21 cellular contexts compared by ENCODE assay signal in the genomic region with DNA sequence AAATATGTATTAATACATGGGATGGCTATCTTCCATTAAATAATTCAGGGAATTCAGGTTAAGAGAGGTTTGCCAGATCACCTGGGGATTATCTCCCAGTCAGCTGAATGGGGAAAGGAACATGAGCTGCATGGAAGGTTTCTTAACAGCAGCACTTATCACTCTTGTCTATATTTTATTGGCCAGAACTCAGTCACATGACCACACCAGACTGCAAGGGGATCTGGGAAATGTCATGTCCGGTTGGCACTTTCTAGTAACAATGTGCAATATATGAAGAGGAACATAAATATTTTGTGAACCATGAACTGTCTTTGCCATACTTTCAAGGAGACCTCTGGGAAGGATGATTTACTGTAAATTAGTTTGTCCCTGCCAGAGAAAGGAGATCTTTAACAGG.
A peak's percentile ranks its signal among the peaks of the same experiment; 100 is the strongest.
DNase-seq lines count a peak whose midpoint lies in the region; ATAC-seq, FAIRE-seq and TF ChIP-seq lines count a peak whose summit lies in the region.
"Had no signal": no experiment of that assay in that cellular context is flagged by ENCODE, and none has a peak within 500 bp of the region (broad histone marks: within the 10 kb centered on the region; RNA-seq: fewer than 3 reads in every experiment).

No MANE protein-coding gene starts in this region.

- no peak for FAIRE-seq in A549 (lab: Jason Lieb, UNC)
- no peak for FAIRE-seq in GM19239 (lab: Jason Lieb, UNC)
- FAIRE-seq: GM12891, H54 had no signal

- no peak overlapping the region for H3K27ac Mint-ChIP-seq in CD8-positive, alpha-beta T cell
- H3K27ac Mint-ChIP-seq: CD4-positive, CD25-positive, alpha-beta regulatory T cell had no signal

- H3K23ac ChIP-seq in IMR-90 (ENCODE audit: low read depth, low read length), result peak overlapping the region; percentile 19; the same call in 1 of the 2 replicates
- no peak overlapping the region for H3K23ac ChIP-seq in mesenchymal stem cell (ENCODE audit: low read length in 2 of 2)

- H3K4me1 ChIP-seq in A549 (peaks cover 71% of the 10 kb centered on the region), IMR-90 (ENCODE audit: control insufficient read depth, insufficient read depth, low read length) (peaks cover 18% of the 10 kb centered on the region), mesenchymal stem cell (ENCODE audit: control insufficient read depth, insufficient read depth, low read depth, low read length) (peaks cover 8% of the 10 kb centered on the region)
- H3K4me1 ChIP-seq in CD8-positive, alpha-beta T cell (ENCODE audit: insufficient read depth, low read length), result no peaks in the 10 kb centered on the region
- H3K4me1 ChIP-seq: BE2C had no signal

- peak overlapping the region; percentile 99 for H2BK5ac ChIP-seq in IMR-90 (ENCODE audit: low read depth, low read length, poor library complexity, severe bottlenecking)
- no peak overlapping the region for H2BK5ac ChIP-seq in mesenchymal stem cell (ENCODE audit: low read depth, low read length, poor library complexity, severe bottlenecking)

- intact Hi-C loops in IMR-90 (cut with micrococcal nuclease), result loop anchor here (5.0 to 10.0 kb wide), 7 partner anchors 51 to 871 kb away; no protein-coding TSS in a partner anchor
- intact Hi-C loops in CD8-positive, alpha-beta T cell (cut with DNase I, micrococcal nuclease), result no loop called here

- H3K14ac ChIP-seq in IMR-90 (replicated peaks; ENCODE audit: low read depth, low read length) (peak overlapping the region; percentile 59), mesenchymal stem cell (ENCODE audit: low read length in 2 of 2) (peak overlapping the region in 1 of 2 experiments; percentile 30)

- H3K9me1 ChIP-seq in IMR-90 (ENCODE audit: insufficient read depth, low read length), result peaks cover 13% of the 10 kb centered on the region

- H4K5ac ChIP-seq in IMR-90 (ENCODE audit: low read depth, low read length), result peak overlapping the region; percentile 89

- 100% methylated on average over 1 of the region's 1 CpG for WGBS in A549 (ENCODE audit: missing lambda C conversion rate)
- no CpG with 5 or more reads among the region's 1 CpG for WGBS in IMR-90 (ENCODE audit: extremely low coverage in 2 of 2, insufficient read length in 1 of 2), 2 experiments
- WGBS in mesenchymal stem cell, result 89% methylated on average over 1 of the region's 1 CpG

- in situ Hi-C loops in IMR-90 (cut with MboI; ENCODE audit: low sequenced_read_pairs), result no loop called here

- H3K27ac ChIP-seq in A549 (peak overlapping the region; percentile 80 to 81), IMR-90 (ENCODE audit: insufficient read depth, low read length) (peak overlapping the region; percentile 77; the same call in 1 of the 2 replicates), mesenchymal stem cell (ENCODE audit: low read length, poor library complexity, severe bottlenecking) (no peak overlapping the region)
- no peak overlapping the region for H3K27ac ChIP-seq in CD8-positive, alpha-beta T cell (ENCODE audit: low read depth, low read length)
- H3K27ac ChIP-seq: SJCRH30 had no signal

- H3K27me3 ChIP-seq in IMR-90 (ENCODE audit: control insufficient read depth, insufficient read depth, low read length), result no peaks in the 10 kb centered on the region
- no peaks in the 10 kb centered on the region for H3K27me3 ChIP-seq in mesenchymal stem cell (ENCODE audit: control insufficient read depth in 1 of 2, insufficient read depth in 1 of 2, low read length in 2 of 2)
- no peaks in the 10 kb centered on the region for H3K27me3 ChIP-seq in CD8-positive, alpha-beta T cell (ENCODE audit: insufficient read depth, low read length)
- H3K27me3 ChIP-seq: BE2C, SJCRH30 had no signal

- peak overlapping the region; percentile 81 for H3K4ac ChIP-seq in IMR-90 (ENCODE audit: low read depth, low read length)
- H3K4ac ChIP-seq in mesenchymal stem cell (ENCODE audit: low read depth in 1 of 2, low read length in 2 of 2), result peak overlapping the region in 1 of 2 experiments; percentile 26

- TF ChIP-seq EP300 in A549 (IDR thresholded peaks at IDR 0.05), result no peak

- H3K36me3 ChIP-seq in IMR-90 (ENCODE audit: control insufficient read depth, insufficient read depth, low read length) (no peaks in the 10 kb centered on the region), mesenchymal stem cell (ENCODE audit: control insufficient read depth in 1 of 2, insufficient read depth in 2 of 2, low read depth in 1 of 2, low read length in 2 of 2) (no peaks in the 10 kb centered on the region)
- no peaks in the 10 kb centered on the region for H3K36me3 ChIP-seq in CD8-positive, alpha-beta T cell (ENCODE audit: insufficient read depth, low read length)
- H3K36me3 ChIP-seq: BE2C, SJCRH30 had no signal

- POLR2A ChIA-PET in A549 (lab: Yijun Ruan, JAX), result no interaction called here
- POLR2A ChIA-PET in IMR-90 (lab: Charles Lee; ENCODE audit: unreplicated experiment), result no interaction called here
- POLR2A ChIA-PET in CD8-positive, alpha-beta T cell (lab: Charles Lee), result no interaction called here

- H2AK5ac ChIP-seq in IMR-90 (ENCODE audit: low read depth, low read length) (peak overlapping the region; percentile 80), mesenchymal stem cell (ENCODE audit: low read length, severe bottlenecking) (peak overlapping the region; percentile 93)

- H2BK120ac ChIP-seq in IMR-90 (ENCODE audit: low read depth, low read length) (peak overlapping the region; percentile 87), mesenchymal stem cell (ENCODE audit: low read depth, low read length) (no peak overlapping the region)

- H4K20me1 ChIP-seq in IMR-90 (ENCODE audit: insufficient read depth, low read length), result no peaks in the 10 kb centered on the region

- no peaks in the 10 kb centered on the region for H3K9me3 Mint-ChIP-seq in CD8-positive, alpha-beta T cell

- peaks cover 2% of the 10 kb centered on the region for H3K27me3 Mint-ChIP-seq in CD8-positive, alpha-beta T cell (ENCODE audit: low read depth)
- H3K27me3 Mint-ChIP-seq: CD4-positive, CD25-positive, alpha-beta regulatory T cell had no signal

- H3K9me3 ChIP-seq in A549, result no peaks in the 10 kb centered on the region
- H3K9me3 ChIP-seq in IMR-90 (ENCODE audit: control insufficient read depth, insufficient read depth, low read length), result no peaks in the 10 kb centered on the region
- H3K9me3 ChIP-seq in mesenchymal stem cell (ENCODE audit: control insufficient read depth, low read length), result no peaks in the 10 kb centered on the region
- no peaks in the 10 kb centered on the region for H3K9me3 ChIP-seq in CD8-positive, alpha-beta T cell (ENCODE audit: low read length)
- H3K9me3 ChIP-seq: BE2C, SJCRH30 had no signal

- dilution Hi-C loops in IMR-90 (cut with HindIII; ENCODE audit: low sequenced_read_pairs, unreplicated experiment), result no loop called here

- BruUV-seq in IMR-90 (replicated peaks; lab: Mats Ljungman, UMichigan), result no TSS peak

- no peak overlapping the region for H3K4me2 ChIP-seq in A549
- no peak overlapping the region for H3K4me2 ChIP-seq in IMR-90 (ENCODE audit: low read depth, low read length)
- H3K4me2 ChIP-seq in mesenchymal stem cell (ENCODE audit: low read length, poor library complexity, severe bottlenecking), result no peak overlapping the region

- peak overlapping the region; percentile 84 for H2BK20ac ChIP-seq in IMR-90 (ENCODE audit: low read depth, low read length)

- TF ChIP-seq POLR2A in A549 (IDR thresholded peaks at IDR 0.05; ENCODE audit: low read length) (no peak), IMR-90 (IDR thresholded peaks at IDR 0.05; ENCODE audit: low read depth, low read length) (no peak)

- H4K8ac ChIP-seq in IMR-90 (ENCODE audit: low read depth in 2 of 2, low read length in 2 of 2), result peak overlapping the region; percentile 65 to 79
- H4K8ac ChIP-seq in mesenchymal stem cell (ENCODE audit: low read length), result no peak overlapping the region

- H2AFZ ChIP-seq in IMR-90 (replicated peaks; ENCODE audit: low read length, poor library complexity) (no peak overlapping the region), mesenchymal stem cell (ENCODE audit: low read depth, low read length) (no peak overlapping the region)

- H3K79me1 ChIP-seq in IMR-90 (ENCODE audit: low read depth in 1 of 2, low read length in 2 of 2), result no peaks in the 10 kb centered on the region
- no peaks in the 10 kb centered on the region for H3K79me1 ChIP-seq in mesenchymal stem cell (replicated peaks; ENCODE audit: low read length, poor library complexity, severe bottlenecking)

- H3K36me3 Mint-ChIP-seq in CD8-positive, alpha-beta T cell, result no peaks in the 10 kb centered on the region
- H3K36me3 Mint-ChIP-seq: CD4-positive, CD25-positive, alpha-beta regulatory T cell had no signal

- H3K9ac ChIP-seq in IMR-90 (ENCODE audit: low read depth, low read length), result no peak overlapping the region
- H3K9ac ChIP-seq in mesenchymal stem cell (ENCODE audit: low read length), result no peak overlapping the region

- no peak overlapping the region for H3K4me3 ChIP-seq in A549
- no peak overlapping the region for H3K4me3 ChIP-seq in IMR-90 (ENCODE audit: insufficient read depth, low read depth, low read length)
- no peak overlapping the region for H3K4me3 ChIP-seq in mesenchymal stem cell (ENCODE audit: insufficient read depth in 1 of 2, low read depth in 1 of 2, low read length in 2 of 2)
- H3K4me3 ChIP-seq in CD8-positive, alpha-beta T cell (ENCODE audit: low read depth, low read length), result no peak overlapping the region
- H3K4me3 ChIP-seq: SJCRH30 had no signal

- H3K18ac ChIP-seq in IMR-90 (ENCODE audit: low read depth, low read length), result peak overlapping the region; percentile 91
- H3K18ac ChIP-seq in mesenchymal stem cell (ENCODE audit: low read depth in 1 of 2, low read length in 2 of 2), result peak overlapping the region in 1 of 2 experiments; percentile 82

- peak overlapping the region; percentile 96 for H4K91ac ChIP-seq in IMR-90 (ENCODE audit: insufficient read depth, low read depth, low read length)
- H4K91ac ChIP-seq in mesenchymal stem cell (ENCODE audit: low read length), result no peak overlapping the region

- DNase-seq in A549 (ENCODE audit: low read depth in 1 of 2, low spot score in 1 of 2) (no peak), IMR-90 (no peak), mesenchymal stem cell (peak; percentile 47), GM19239 (ENCODE audit: insufficient read length, low spot score) (no peak), NCI-H1930 (lab: John Stamatoyannopoulos, UW) (no peak)
- DNase-seq in CD8-positive, alpha-beta T cell, result no peak
- DNase-seq: 8988T; BE2C; CD4-positive, CD25-positive, alpha-beta regulatory T cell; NCI-H1105 treated with DMSO at 0.1 percent for 48 hours; NCI-H1694; NCI-H2107; NCI-H2227 treated with DMSO at 0.1 percent for 48 hours; NCI-H510A treated with DMSO at 0.1 percent for 48 hours; NCI-H774; SJCRH30; SW 1271 had no signal

- H2BK12ac ChIP-seq in mesenchymal stem cell (ENCODE audit: low read length in 2 of 2), result no peak overlapping the region

- no peak overlapping the region for H3K4me3 Mint-ChIP-seq in CD8-positive, alpha-beta T cell
- H3K4me3 Mint-ChIP-seq: CD4-positive, CD25-positive, alpha-beta regulatory T cell had no signal

- TF ChIP-seq CTCF in A549 (IDR thresholded peaks at IDR 0.05) (no peak), IMR-90 (conservative IDR thresholded peaks at IDR 0.05; ENCODE audit: low read depth, low read length) (no peak)
- TF ChIP-seq CTCF in CD8-positive, alpha-beta T cell (IDR thresholded peaks at IDR 0.05), result no peak

- no peaks in the 10 kb centered on the region for H3K4me1 Mint-ChIP-seq in CD8-positive, alpha-beta T cell (ENCODE audit: low read depth)
- H3K4me1 Mint-ChIP-seq: CD4-positive, CD25-positive, alpha-beta regulatory T cell had no signal

- CTCF ChIA-PET in A549 (lab: Yijun Ruan, JAX) (no interaction called here), IMR-90 (lab: Yijun Ruan, JAX) (no interaction called here)
- CTCF ChIA-PET in CD8-positive, alpha-beta T cell (lab: Charles Lee), result no interaction called here

- ATAC-seq in A549, result no peak
- no peak for ATAC-seq in IMR-90 (ENCODE audit: low read depth)
- no peak for ATAC-seq in SK-N-SH treated with all-trans-retinoic acid at 6 μM for 48 hours
- ATAC-seq in GM21423 (IDR thresholded peaks at IDR 0.05; ENCODE audit: unreplicated experiment), result no peak
- no peak for ATAC-seq in CD8-positive, alpha-beta T cell

- peak overlapping the region; percentile 70 for H3K56ac ChIP-seq in IMR-90 (ENCODE audit: extremely low read depth, insufficient read depth, low read length)

- no peak for TF ChIP-seq RAD21 in A549 (conservative IDR thresholded peaks at IDR 0.05 in 1 of 2, IDR thresholded peaks at IDR 0.05 in 1 of 2)
- no peak for TF ChIP-seq RAD21 in IMR-90 (IDR thresholded peaks at IDR 0.05; ENCODE audit: low read length)

- H2BK15ac ChIP-seq in IMR-90 (ENCODE audit: low read depth, low read length), result peak overlapping the region; percentile 85
- no peak overlapping the region for H2BK15ac ChIP-seq in mesenchymal stem cell (ENCODE audit: low read depth, poor library complexity, severe bottlenecking)

- no peak overlapping the region for H2AK9ac ChIP-seq in IMR-90 (replicated peaks; ENCODE audit: low read depth, low read length, poor library complexity)

Comparison
In these comparisons a context has a peak if more than half of its experiments do, and no peak if none do; other contexts are left out.
1. H3K27ac ChIP-seq: peak in A549 (2 of 2) and IMR-90 (single experiment); none in mesenchymal stem cell (single experiment) and CD8-positive, alpha-beta T cell (single experiment).